In the genomic region with DNA sequence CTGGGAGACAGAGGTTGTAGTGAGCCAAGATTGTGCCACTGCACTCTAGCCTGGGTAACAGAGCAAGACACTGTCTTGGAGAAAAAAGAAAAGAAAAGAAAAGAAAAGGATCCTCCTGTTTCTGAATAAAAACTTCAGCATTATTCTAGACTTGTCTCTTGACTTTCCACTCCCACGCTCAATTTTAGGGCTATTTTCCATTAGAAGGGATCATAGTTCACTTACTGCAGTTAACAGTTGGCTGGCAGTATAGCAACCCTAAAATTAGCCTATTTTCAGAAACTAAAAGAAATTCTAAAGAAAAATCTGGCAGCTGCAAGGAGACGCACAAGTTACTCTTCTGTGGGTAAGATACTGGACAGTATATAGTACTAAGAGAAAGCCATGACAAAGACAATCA, we compare ENCODE assay signal across 23 cellular contexts. TPM values are rescaled to one million over a fixed set of nuclear protein-coding genes. Genes with fewer than 3 reads are reported as not detected.
DNase-seq lines count a peak whose midpoint lies in the region; ATAC-seq, FAIRE-seq and TF ChIP-seq lines count a peak whose summit lies in the region.
"Had no signal": no experiment of that assay in that cellular context is flagged by ENCODE, and none has a peak within 500 bp of the region (broad histone marks: within the 10 kb centered on the region; RNA-seq: fewer than 3 reads in every experiment).

No MANE protein-coding gene starts in this region.

- no peaks in the 10 kb centered on the region for H3K9me3 Mint-ChIP-seq in stimulated activated naive CD8-positive, alpha-beta T cell treated with anti-CD3 and anti-CD28 coated beads, Interleukin-15, amount 100 ng/mL, for 72 hours
- H3K9me3 Mint-ChIP-seq in progenitor cell of endocrine pancreas (ENCODE audit: low read depth) = peaks cover 5% of the 10 kb centered on the region
- H3K9me3 Mint-ChIP-seq: CD4-positive, alpha-beta memory T cell had no signal

- no peak for ATAC-seq in stimulated activated naive CD8-positive, alpha-beta T cell treated with anti-CD3 and anti-CD28 coated beads, Interleukin-15, amount 100 ng/mL, for 72 hours
- ATAC-seq in stimulated activated naive CD8-positive, alpha-beta T cell treated with anti-CD3 and anti-CD28 coated beads, Interleukin-15, Interleukin-2, amounts not matched to agents 100 U/mL and 50 U/mL, for 24 hours = no peak
- peak; percentile 19; the same call in 2 of the 3 replicates for ATAC-seq in K562
- no peak for ATAC-seq in GM21528 (IDR thresholded peaks at IDR 0.05; ENCODE audit: low FRiP score, unreplicated experiment)
- ATAC-seq: HCT116 had no signal

- H3K27ac Mint-ChIP-seq in stimulated activated naive CD8-positive, alpha-beta T cell treated with anti-CD3 and anti-CD28 coated beads, Interleukin-15, amount 100 ng/mL, for 72 hours = peak overlapping the region; percentile 42 to 53
- H3K27ac Mint-ChIP-seq in progenitor cell of endocrine pancreas = peak overlapping the region; percentile 46

- H3K79me2 ChIP-seq in MM.1S (ENCODE audit: low read length) (peaks cover 36% of the 10 kb centered on the region), K562 (ENCODE audit: control insufficient read depth, insufficient read depth, low read length) (peaks cover 78% of the 10 kb centered on the region)

- WGBS in K562 (ENCODE audit: insufficient coverage, low coverage, missing lambda C conversion rate) = 100% methylated on average over 1 of the region's 2 CpGs
- WGBS in prostate gland = 100% methylated on average over 2 of the region's 2 CpGs

- H3K27ac ChIP-seq in MM.1S (ENCODE audit: low read length) (peak overlapping the region; percentile 43; the same call in 1 of the 2 replicates), K562 (ENCODE audit: extremely low read depth, low read depth, low read length) (no peak overlapping the region), prostate gland (no peak overlapping the region)
- H3K27ac ChIP-seq: BLaER1, Peyer's patch, SJCRH30 had no signal

- no peak for TF ChIP-seq POLR2A in K562 (conservative IDR thresholded peaks at IDR 0.05)
- TF ChIP-seq POLR2A in prostate gland (IDR thresholded peaks at IDR 0.05) = no peak

- POLR2A ChIA-PET in K562 (lab: Yijun Ruan, JAX) = no interaction called here

- no peak overlapping the region for H3K4me3 Mint-ChIP-seq in stimulated activated naive CD8-positive, alpha-beta T cell treated with anti-CD3 and anti-CD28 coated beads, Interleukin-15, amount 100 ng/mL, for 72 hours
- H3K4me3 Mint-ChIP-seq in progenitor cell of endocrine pancreas (ENCODE audit: low read depth) = no peak overlapping the region

- H3K36me3 ChIP-seq in MM.1S (replicated peaks; ENCODE audit: insufficient read depth, low read length) (no peaks in the 10 kb centered on the region), K562 (ENCODE audit: control insufficient read depth, insufficient read depth, low read length) (peaks cover 45% of the 10 kb centered on the region; the same call in 1 of the 3 replicates), prostate gland (no peaks in the 10 kb centered on the region)
- H3K36me3 ChIP-seq: Peyer's patch had no signal

- H3K9me2 ChIP-seq in MM.1S (replicated peaks; ENCODE audit: insufficient read depth, low read length) = no peaks in the 10 kb centered on the region

- TSS peak; percentile 23 for BruUV-seq in K562 (replicated peaks; lab: Mats Ljungman, UMichigan)

- H3K4me1 Mint-ChIP-seq in stimulated activated naive CD8-positive, alpha-beta T cell treated with anti-CD3 and anti-CD28 coated beads, Interleukin-15, amount 100 ng/mL, for 72 hours = no peaks in the 10 kb centered on the region
- peaks cover 1% of the 10 kb centered on the region for H3K4me1 Mint-ChIP-seq in progenitor cell of endocrine pancreas (ENCODE audit: low read depth)

- H3K9ac ChIP-seq in MM.1S (ENCODE audit: low read length) (no peak overlapping the region), K562 (ENCODE audit: insufficient read depth in 1 of 2, low read depth in 2 of 2, low read length in 2 of 2) (no peak overlapping the region)
- H3K9ac ChIP-seq: BLaER1 had no signal

- in situ Hi-C loops in K562 (cut with MboI) = no loop called here

- H3K4me3 ChIP-seq in MM.1S (ENCODE audit: low read length) (no peak overlapping the region), K562 (no peak overlapping the region), prostate gland (no peak overlapping the region)
- H3K4me3 ChIP-seq: BLaER1, Peyer's patch, SJCRH30 had no signal

- H3K27me3 ChIP-seq in MM.1S (replicated peaks; ENCODE audit: insufficient read depth, low read length) (no peaks in the 10 kb centered on the region), K562 (ENCODE audit: control insufficient read depth in 2 of 2, insufficient read depth in 2 of 2, low read length in 2 of 2) (no peaks in the 10 kb centered on the region), prostate gland (replicated peaks; ENCODE audit: insufficient read depth) (no peaks in the 10 kb centered on the region)
- H3K27me3 ChIP-seq: Peyer's patch, SJCRH30 had no signal

- TF ChIP-seq RAD21 in K562 (CRISPR knock-in tag; conservative IDR thresholded peaks at IDR 0.05 in 1 of 2, IDR thresholded peaks at IDR 0.05 in 1 of 2) = no peak

- H3K4me2 ChIP-seq in MM.1S (ENCODE audit: low read depth, low read length) = peak overlapping the region; percentile 44; the same call in 1 of the 2 replicates
- no peak overlapping the region for H3K4me2 ChIP-seq in K562 (ENCODE audit: insufficient read depth, low read length)
- H3K4me2 ChIP-seq: BLaER1 had no signal

- H3F3A ChIP-seq in MM.1S (ENCODE audit: insufficient read depth, low read length) = peaks cover 6% of the 10 kb centered on the region; the same call in 1 of the 2 replicates

- no peak for FAIRE-seq in K562 (lab: Jason Lieb, UNC)
- FAIRE-seq: HTR-8/SVneo had no signal

- CTCF ChIA-PET in K562 (lab: Yijun Ruan, JAX; ENCODE audit: low intra/inter-chr PET ratio) = no interaction called here

- H3K36me3 Mint-ChIP-seq in progenitor cell of endocrine pancreas (ENCODE audit: insufficient read depth) = peaks cover 5% of the 10 kb centered on the region

- H3K4me1 ChIP-seq in MM.1S (ENCODE audit: low read length) (peaks cover 7% of the 10 kb centered on the region; the same call in 1 of the 2 replicates), K562 (replicated peaks in 1 of 2; ENCODE audit: control insufficient read depth in 2 of 2, insufficient read depth in 2 of 2, low read length in 2 of 2) (peaks cover 0 to 3% of the 10 kb centered on the region in 2 experiments; a peak in 3 of 5 replicates), prostate gland (replicated peaks) (no peaks in the 10 kb centered on the region)
- H3K4me1 ChIP-seq: Peyer's patch, SJCRH30 had no signal

- no peaks in the 10 kb centered on the region for H4K20me1 ChIP-seq in MM.1S (ENCODE audit: insufficient read depth, low read length)
- no peaks in the 10 kb centered on the region; the same call in 1 of the 2 replicates for H4K20me1 ChIP-seq in K562 (replicated peaks; ENCODE audit: control insufficient read depth, insufficient read depth, low read length)

- TF ChIP-seq CTCF in MM.1S (IDR thresholded peaks at IDR 0.05; ENCODE audit: low read length) (no peak), K562 (IDR thresholded peaks at IDR 0.05 in 2 of 3, conservative IDR thresholded peaks at IDR 0.05 in 1 of 3; ENCODE audit: insufficient read depth in 2 of 3, low read depth in 1 of 3, low read length in 3 of 3) (no peak), progenitor cell of endocrine pancreas (IDR thresholded peaks at IDR 0.05; ENCODE audit: unreplicated experiment) (no peak), prostate gland (IDR thresholded peaks at IDR 0.05) (no peak)

- DNase-seq in stimulated activated naive CD8-positive, alpha-beta T cell treated with anti-CD3 and anti-CD28 coated beads, Interleukin-15, amount 100 ng/mL, for 72 hours = no peak
- no peak for DNase-seq in stimulated activated naive CD8-positive, alpha-beta T cell treated with anti-CD3 and anti-CD28 coated beads, Interleukin-15, Interleukin-2, amounts not matched to agents 100 U/mL and 50 U/mL, for 24 hours
- no peak for DNase-seq in MM.1S
- DNase-seq in K562 (ENCODE audit: extremely low read depth in 1 of 4, low spot score in 3 of 4) = no peak
- DNase-seq in progenitor cell of endocrine pancreas (ENCODE audit: low spot score, unreplicated experiment) = no peak
- DNase-seq in prostate gland (ENCODE audit: low spot score) = no peak
- no peak for DNase-seq in head of caudate nucleus
- DNase-seq: CD4-positive, alpha-beta memory T cell; DMS153; IMR-90; Karpas-422; NCI-H1048; NCI-H1436; NCI-H187 treated with DMSO at 0.1 percent for 48 hours; NCI-H226; NCI-H510A treated with DMSO at 0.1 percent for 48 hours; NCI-H774; Peyer's patch; SJCRH30 had no signal

- H3K27me3 Mint-ChIP-seq in stimulated activated naive CD8-positive, alpha-beta T cell treated with anti-CD3 and anti-CD28 coated beads, Interleukin-15, amount 100 ng/mL, for 72 hours = no peaks in the 10 kb centered on the region
- no peaks in the 10 kb centered on the region for H3K27me3 Mint-ChIP-seq in progenitor cell of endocrine pancreas
- H3K27me3 Mint-ChIP-seq: CD4-positive, alpha-beta memory T cell had no signal

- no peaks in the 10 kb centered on the region for H3K9me3 ChIP-seq in MM.1S (replicated peaks; ENCODE audit: insufficient read depth, low read length)
- no peaks in the 10 kb centered on the region for H3K9me3 ChIP-seq in K562 (replicated peaks; ENCODE audit: control insufficient read depth, insufficient read depth, low read depth, low read length)
- no peaks in the 10 kb centered on the region for H3K9me3 ChIP-seq in prostate gland
- H3K9me3 ChIP-seq: BLaER1, Peyer's patch, SJCRH30 had no signal

- no peaks in the 10 kb centered on the region for H3K9me1 ChIP-seq in K562 (ENCODE audit: control insufficient read depth, insufficient read depth, low read length)

- intact Hi-C loops in K562 (cut with micrococcal nuclease) = no loop called here
- intact Hi-C loops in prostate gland (cut with DNase I) = no loop called here
- intact Hi-C loops in head of caudate nucleus (cut with DNase I) = no loop called here

- H2AFZ ChIP-seq in MM.1S (ENCODE audit: low read length) = no peak overlapping the region
- no peak overlapping the region for H2AFZ ChIP-seq in K562 (ENCODE audit: low read depth, low read length)

- no peak for TF ChIP-seq EP300 in K562 (IDR thresholded peaks at IDR 0.05; ENCODE audit: low read length)

RNA-seq across cellular contexts. Expression of a gene that starts 28.1 kb away (rescaled TPM):
- total RNA-seq in K562 (2011; cell fraction: chromatin; rRNA removed; ENCODE audit: low replicate concordance) = 149 and 864 TPM in 2 replicates
- total RNA-seq in K562 (2011; cell fraction: nucleolus; rRNA removed) = 56.5 and 100 TPM in 2 replicates
- 222 and 243 TPM in 2 replicates for total RNA-seq in K562 (2011; cell fraction: nucleoplasm; rRNA removed)
- total RNA-seq in K562 (2014; rRNA removed) = 119 and 162 TPM in 2 replicates
- total RNA-seq in K562 (2014; rRNA removed; fragmentation: Illumina TruSeq; extraction: Trizol) = 192 and 205 TPM in 2 replicates
- 183 and 201 TPM in 2 replicates for total RNA-seq in K562 (2015; rRNA removed; fragmentation: Illumina TruSeq; extraction: Trizol)
- 136 and 140 TPM in 2 replicates for total RNA-seq in K562 (2021)
- 216 and 234 TPM in 2 replicates for polyA plus RNA-seq in K562 (2011; rRNA removed)
- polyA plus RNA-seq in K562 (2011; cell fraction: cytosol; rRNA removed) = 26.0 and 61.6 TPM in 2 replicates
- 215 and 405 TPM in 2 replicates for polyA plus RNA-seq in K562 (2011; cell fraction: nucleus; rRNA removed)
- polyA plus RNA-seq in K562 (2012) = 70.0 and 75.4 TPM in 2 replicates
- 157 and 192 TPM in 2 replicates for polyA plus RNA-seq in K562 (2014; fragmentation: Illumina TruSeq; extraction: Trizol)
- polyA plus RNA-seq in K562 (2014; fragmentation: Nextera tagmentation; extraction: Ambion mirVana) = 100 to 1,000 TPM; 131 to 194 TPM
- 162 and 170 TPM in 2 replicates for polyA plus RNA-seq in K562 (2014; rRNA removed)
- 262 and 289 TPM in 2 replicates for polyA minus RNA-seq in K562 (2011; rRNA and poly(A)+ RNA removed)
- polyA minus RNA-seq in K562 (2011; cell fraction: cytosol; rRNA and poly(A)+ RNA removed) = 50.3 and 64.3 TPM in 2 replicates
- 206 and 429 TPM in 2 replicates for polyA minus RNA-seq in K562 (2011; cell fraction: nucleus; rRNA and poly(A)+ RNA removed)
- total RNA-seq in progenitor cell of endocrine pancreas = 116 and 118 TPM in 2 replicates
- 10 to 100 TPM; 48.0 to 76.2 TPM for total RNA-seq in prostate gland
